Comparison of ENCODE assay signal across 23 cellular contexts in the genomic region with DNA sequence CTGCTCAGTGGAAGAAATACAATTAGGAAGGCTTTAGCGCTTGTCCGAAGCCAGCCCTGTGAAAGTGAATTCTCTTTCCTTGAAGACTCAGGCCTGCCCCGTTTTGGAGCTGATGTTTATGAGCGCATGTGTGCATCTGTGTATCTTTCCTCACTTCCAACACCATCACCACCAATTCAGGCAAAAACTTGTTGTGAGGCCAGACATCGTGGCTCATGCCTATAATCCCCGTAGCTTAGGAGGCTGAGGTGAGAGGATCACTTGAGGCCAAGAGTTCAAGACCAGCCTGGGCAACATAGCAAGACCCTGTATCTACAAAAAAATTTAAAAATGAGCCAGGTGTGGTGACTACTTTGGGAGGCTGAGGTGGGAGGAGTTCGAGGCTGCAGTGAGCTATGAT. TPM values are rescaled to one million over a fixed set of nuclear protein-coding genes. Genes with fewer than 3 reads are reported as not detected.
A peak's percentile ranks its signal among the peaks of the same experiment; 100 is the strongest.
DNase-seq lines count a peak whose midpoint lies in the region; ATAC-seq and TF ChIP-seq lines count a peak whose summit lies in the region.
"Had no signal": no experiment of that assay in that cellular context is flagged by ENCODE, and none has a peak within 500 bp of the region (broad histone marks: within the 10 kb centered on the region; RNA-seq: fewer than 3 reads in every experiment).

No MANE protein-coding gene starts in this region.

- no peak for TF ChIP-seq POLR2A in esophagus muscularis mucosa (IDR thresholded peaks at IDR 0.05; ENCODE audit: low read depth)

- 89% methylated on average over 7 of the region's 7 CpGs for WGBS in esophagus muscularis mucosa

- no peak for TF ChIP-seq EP300 in esophagus muscularis mucosa (IDR thresholded peaks at IDR 0.05)

- peaks cover 8% of the 10 kb centered on the region for H3K36me3 Mint-ChIP-seq in T-helper 17 cell (ENCODE audit: low read depth)
- no peaks in the 10 kb centered on the region for H3K36me3 Mint-ChIP-seq in WTC11
- H3K36me3 Mint-ChIP-seq: CD4-positive, alpha-beta memory T cell; CD4-positive, CD25-positive, alpha-beta regulatory T cell; CD8-positive, alpha-beta memory T cell had no signal

- POLR2A ChIA-PET in WTC11 (lab: Charles Lee): no interaction called here

- H3K36me3 ChIP-seq in esophagus muscularis mucosa: no peaks in the 10 kb centered on the region
- H3K36me3 ChIP-seq: BE2C, BLaER1 had no signal

- peaks cover 10% of the 10 kb centered on the region for H3K9me3 Mint-ChIP-seq in WTC11
- H3K9me3 Mint-ChIP-seq: CD8-positive, alpha-beta memory T cell had no signal

- DNase-seq in T-helper 17 cell (no peak), WTC11 (ENCODE audit: low spot score) (no peak), esophagus muscularis mucosa (ENCODE audit: extremely low spot score) (peak; percentile 37), sciatic nerve (ENCODE audit: low spot score) (no peak), NCI-H2196 treated with DMSO at 0.1 percent for 48 hours (lab: John Stamatoyannopoulos, UW; ENCODE audit: unreplicated experiment) (no peak)
- DNase-seq in activated CD4-positive, alpha-beta T cell treated with anti-CD3 and anti-CD28 coated beads for 4 hours: no peak
- DNase-seq: 8988T; ACHN; BE2C; C1 segment of cervical spinal cord; CD4-positive, alpha-beta memory T cell; CD4-positive, CD25-positive, alpha-beta regulatory T cell; CD8-positive, alpha-beta memory T cell; COR-L47; DMS 273 treated with DMSO at 0.1 percent for 48 hours; DMS153; DMS53; DMS79; DND-41; EL; GDM1 had no signal

- H3K4me3 ChIP-seq in esophagus muscularis mucosa: no peak overlapping the region
- H3K4me3 ChIP-seq: BLaER1, GM12878 had no signal

- H3K9me3 ChIP-seq in T-helper 17 cell (ENCODE audit: control insufficient read depth, low read length, poor library complexity, severe bottlenecking): no peaks in the 10 kb centered on the region
- no peaks in the 10 kb centered on the region for H3K9me3 ChIP-seq in esophagus muscularis mucosa
- H3K9me3 ChIP-seq: BE2C, BLaER1 had no signal

- H3K27me3 Mint-ChIP-seq in T-helper 17 cell (peaks cover 26% of the 10 kb centered on the region), WTC11 (ENCODE audit: low read depth) (peaks cover 6% of the 10 kb centered on the region)

- ATAC-seq in T-helper 17 cell (no peak), WTC11 (no peak), sciatic nerve (no peak)
- ATAC-seq: GM12878 had no signal

- H3K4me1 Mint-ChIP-seq in T-helper 17 cell (peaks cover 5% of the 10 kb centered on the region), WTC11 (no peaks in the 10 kb centered on the region)
- H3K4me1 Mint-ChIP-seq: CD4-positive, alpha-beta memory T cell; CD4-positive, CD25-positive, alpha-beta regulatory T cell; CD8-positive, alpha-beta memory T cell had no signal

- H3K27me3 ChIP-seq in esophagus muscularis mucosa: no peaks in the 10 kb centered on the region
- H3K27me3 ChIP-seq: BLaER1 had no signal

- CTCF ChIA-PET in WTC11 (lab: Charles Lee): interaction anchor here (0.7 kb wide), 1 partner anchor 506 kb away, joined by 3 read pairs; no protein-coding TSS in a partner anchor

- no peak for TF ChIP-seq CTCF in WTC11 (IDR thresholded peaks at IDR 0.05)
- TF ChIP-seq CTCF in esophagus muscularis mucosa (IDR thresholded peaks at IDR 0.05): no peak

- H3K27ac Mint-ChIP-seq in T-helper 17 cell (peak overlapping the region; percentile 2), WTC11 (no peak overlapping the region)
- H3K27ac Mint-ChIP-seq: CD4-positive, alpha-beta memory T cell; CD4-positive, CD25-positive, alpha-beta regulatory T cell had no signal

- no peak overlapping the region for H3K27ac ChIP-seq in esophagus muscularis mucosa (replicated peaks in 1 of 4)
- H3K27ac ChIP-seq: BLaER1 had no signal

- intact Hi-C loops in esophagus muscularis mucosa (cut with DNase I) (no loop called here), sciatic nerve (cut with DNase I) (no loop called here)

- H3K4me3 Mint-ChIP-seq in T-helper 17 cell (no peak overlapping the region), WTC11 (no peak overlapping the region)
- H3K4me3 Mint-ChIP-seq: CD4-positive, alpha-beta memory T cell; CD4-positive, CD25-positive, alpha-beta regulatory T cell; CD8-positive, alpha-beta memory T cell had no signal

- H3K4me1 ChIP-seq in esophagus muscularis mucosa: no peaks in the 10 kb centered on the region
- H3K4me1 ChIP-seq: BE2C had no signal

TF ChIP-seq in WTC11, 78 proteins besides CTCF, POLR2A, EP300 and RAD21:
- TF ChIP-seq NFATC4 (CRISPR knock-in tag; IDR thresholded peaks at IDR 0.05) (no peak), ZNF121 (CRISPR knock-in tag; IDR thresholded peaks at IDR 0.05) (peak; percentile 68; the same call in 1 of the 2 replicates), NR2C2 (CRISPR knock-in tag; IDR thresholded peaks at IDR 0.05) (no peak), AR (CRISPR knock-in tag; IDR thresholded peaks at IDR 0.05) (no peak)

RNA-seq across cellular contexts. Expression of gene UBAC2, which starts 37.7 kb away (rescaled TPM):
- total RNA-seq in T-helper 17 cell (10 to 100 TPM; 74.2 to 75.3 TPM), WTC11 (2021) (64.7 to 72.4 TPM (median 71.3 TPM) in 3 replicates), esophagus muscularis mucosa (10 to 100 TPM; 42.6 to 62.1 (median 50.9) TPM), sciatic nerve (34.0 TPM)
